24 cellular contexts compared by ENCODE assay signal in the genomic region with DNA sequence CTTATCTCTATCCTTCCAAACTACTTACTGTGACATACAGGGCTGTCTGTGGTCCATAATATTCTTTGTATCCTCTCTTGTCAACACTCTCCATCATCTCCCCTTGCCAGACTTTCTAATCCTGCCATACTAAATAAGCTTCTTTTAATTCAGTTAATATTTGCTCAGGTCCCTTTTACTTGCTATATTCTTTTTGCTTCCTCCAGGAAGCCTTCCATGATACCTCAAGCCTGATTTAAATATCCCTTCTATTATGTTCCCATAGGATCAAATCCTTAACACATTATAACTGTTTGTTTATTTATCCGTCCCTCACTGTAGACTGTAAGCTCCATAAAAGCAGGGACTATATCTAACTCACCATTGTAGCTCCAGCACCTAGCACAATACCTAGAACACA.
"Had no signal": no experiment of that assay in that cellular context is flagged by ENCODE, and none has a peak within 500 bp of the region (broad histone marks: within the 10 kb centered on the region; RNA-seq: fewer than 3 reads in every experiment).

No MANE protein-coding gene starts in this region.

- H3K27me3 Mint-ChIP-seq: naive B cell; stimulated activated naive B cell treated with anti-CD40 and anti-IgM and Interleukin-4, amounts not matched to agents 10 μg/mL and 1 μg/mL and 100 μg/mL, for 72 hours had no signal

- ATAC-seq: left colon; left ventricle myocardium superior; pancreas; right lobe of liver; stimulated activated naive B cell treated with anti-CD40 and anti-IgM and Interleukin-4, amounts not matched to agents 10 μg/mL and 1 μg/mL and 100 μg/mL, for 72 hours had no signal

- DNase-seq: colonic mucosa; effector CD4-positive, alpha-beta T cell; endodermal cell; foreskin melanocyte; head of caudate nucleus; left colon; left ventricle myocardium superior; mesendoderm; naive B cell; occipital lobe; pancreas; right lobe of liver; stimulated activated CD4-positive, alpha-beta T cell treated with anti-CD3 and anti-CD28 coated beads, Interleukin-15, amount 100 ng/mL, for 24 hours; stimulated activated CD4-positive, alpha-beta T cell treated with anti-CD3 and anti-CD28 coated beads, Interleukin-1b, Interleukin-23, amount 100 ng/mL, for 48 hours; stimulated activated CD4-positive, alpha-beta T cell treated with anti-CD3 and anti-CD28 coated beads, Interleukin-4, amount 100 ng/mL, for 24 hours; stimulated activated naive B cell treated with anti-CD40 and anti-IgM and Interleukin-4, amounts not matched to agents 10 μg/mL and 1 μg/mL and 100 μg/mL, for 72 hours; stomach; substantia nigra; transverse colon had no signal

- H3K9me3 Mint-ChIP-seq: endodermal cell; naive B cell; nephron; stimulated activated naive B cell treated with anti-CD40 and anti-IgM and Interleukin-4, amounts not matched to agents 10 μg/mL and 1 μg/mL and 100 μg/mL, for 72 hours had no signal

- H3K27me3 ChIP-seq: colonic mucosa, hepatocyte, pancreas, right lobe of liver, stomach, transverse colon had no signal

- H3K27ac ChIP-seq: colonic mucosa, hepatocyte, pancreas, prostate gland, right lobe of liver, stomach, thoracic aorta, transverse colon had no signal

- H3K27ac Mint-ChIP-seq: endodermal cell, nephron had no signal

- H3K9me3 ChIP-seq: colonic mucosa, pancreas, prostate gland, right lobe of liver, stomach, thoracic aorta, transverse colon had no signal

- H3K36me3 ChIP-seq: right lobe of liver had no signal

- H3K4me3 Mint-ChIP-seq: endodermal cell; nephron; stimulated activated naive B cell treated with anti-CD40 and anti-IgM and Interleukin-4, amounts not matched to agents 10 μg/mL and 1 μg/mL and 100 μg/mL, for 72 hours had no signal

- H3K4me1 ChIP-seq: colonic mucosa, pancreas, prostate gland, right lobe of liver, stomach, transverse colon had no signal

- H3K4me3 ChIP-seq: colonic mucosa, hepatocyte, lung, pancreas, prostate gland, right lobe of liver, stomach, thoracic aorta, transverse colon had no signal

- H3K4me1 Mint-ChIP-seq: endodermal cell, nephron had no signal
